ENCODE assay signal across 8 cellular contexts in genomic region chr1:109793486-109794318, GRCh38. TPM values are rescaled to one million over a fixed set of nuclear protein-coding genes. Genes with fewer than 3 reads are reported as not detected.
DNase-seq lines count a peak whose midpoint lies in the region; ATAC-seq, FAIRE-seq and TF ChIP-seq lines count a peak whose summit lies in the region.

No MANE protein-coding gene starts in this region.

- H3K4me3 ChIP-seq in prostate gland = no peak overlapping the region

- WGBS in prostate gland = 63% methylated on average over 11 of the region's 11 CpGs

- intact Hi-C loops in prostate gland (cut with DNase I) = loop anchor here (5.0 kb wide), 1 partner anchor 189 kb away; the partner anchor contains the start of gene AHCYL1

- no peak for TF ChIP-seq CTCF in prostate gland (IDR thresholded peaks at IDR 0.05)

- H3K9me3 Mint-ChIP-seq in activated T-cell treated with anti-CD3 and anti-CD28 coated beads, Interleukin-2, amount 50 U/mL, for 4 hours = no peaks in the 10 kb centered on the region

- DNase-seq in activated CD4-positive, CD25-positive, alpha-beta regulatory T cell (lab: John Stamatoyannopoulos, UW) = no peak
- DNase-seq in NCI-H345 treated with DMSO at 0.1 percent for 48 hours (lab: John Stamatoyannopoulos, UW; ENCODE audit: unreplicated experiment) (peak; percentile 20), glomerular endothelial cell (ENCODE audit: extremely low read depth, low read depth, low spot score) (peak; percentile 78), pulmonary artery endothelial cell (ENCODE audit: low read depth, low spot score) (peak; percentile 90), prostate gland (ENCODE audit: low spot score) (no peak), GM19239 (ENCODE audit: insufficient read length, low spot score) (no peak)
- no peak for DNase-seq in activated T-cell treated with anti-CD3 and anti-CD28 coated beads, Interleukin-2, amount 50 U/mL, for 4 hours

- no peak overlapping the region for H3K4me3 Mint-ChIP-seq in activated T-cell treated with anti-CD3 and anti-CD28 coated beads, Interleukin-2, amount 50 U/mL, for 4 hours

- ATAC-seq in activated CD4-positive, CD25-positive, alpha-beta regulatory T cell treated with anti-CD3 and anti-CD28 coated beads, Interleukin-2, amount 50 U/mL, for 24 hours = peak; percentile 40 to 52
- ATAC-seq in activated T-cell treated with anti-CD3 and anti-CD28 coated beads, Interleukin-2, amount 50 U/mL, for 4 hours = peak; percentile 47 to 53

- no peaks in the 10 kb centered on the region for H3K36me3 ChIP-seq in prostate gland

- H3K36me3 Mint-ChIP-seq in activated T-cell treated with anti-CD3 and anti-CD28 coated beads, Interleukin-2, amount 50 U/mL, for 4 hours (ENCODE audit: insufficient read depth) = no peaks in the 10 kb centered on the region

- H3K4me1 Mint-ChIP-seq in activated T-cell treated with anti-CD3 and anti-CD28 coated beads, Interleukin-2, amount 50 U/mL, for 4 hours (ENCODE audit: low read depth) = peaks cover 73% of the 10 kb centered on the region

- no peaks in the 10 kb centered on the region for H3K9me3 ChIP-seq in prostate gland

- no peak for FAIRE-seq in GM19239 (lab: Jason Lieb, UNC)

- no peaks in the 10 kb centered on the region for H3K27me3 ChIP-seq in prostate gland (replicated peaks; ENCODE audit: insufficient read depth)

- H3K4me1 ChIP-seq in prostate gland (replicated peaks) = no peaks in the 10 kb centered on the region

- no peak overlapping the region for H3K27ac ChIP-seq in prostate gland

- no peak for TF ChIP-seq POLR2A in prostate gland (IDR thresholded peaks at IDR 0.05)

- H3K27me3 Mint-ChIP-seq in activated T-cell treated with anti-CD3 and anti-CD28 coated beads, Interleukin-2, amount 50 U/mL, for 4 hours (ENCODE audit: low read depth) = no peaks in the 10 kb centered on the region

RNA-seq across cellular contexts. Expression of gene EPS8L3, which starts 30.0 kb away (rescaled TPM):
- not detected for total RNA-seq in activated T-cell treated with anti-CD3 and anti-CD28 coated beads, Interleukin-2, amount 50 U/mL, for 4 hours
- not detected in 2 replicates for total RNA-seq in glomerular endothelial cell
- total RNA-seq in pulmonary artery endothelial cell = 0.26 TPM in 1 of 2 replicates, not detected in the other
- under 1 TPM in 1 of 2 donors, not detected in 1; 0.34 TPM for total RNA-seq in prostate gland

RNA-seq across cellular contexts. Expression of gene GSTM3, which starts 52.9 kb away (rescaled TPM):
- total RNA-seq in activated T-cell treated with anti-CD3 and anti-CD28 coated beads, Interleukin-2, amount 50 U/mL, for 4 hours = 10 to 100 TPM; 11.5 to 21.6 (median 11.7) TPM
- total RNA-seq in glomerular endothelial cell (25.7 and 39.8 TPM in 2 replicates), pulmonary artery endothelial cell (25.0 and 57.0 TPM in 2 replicates), prostate gland (100 to 1,000 TPM; 103 to 383 TPM)

Comparison
In these comparisons a context has a peak if more than half of its experiments do, and no peak if none do; other contexts are left out.
1. DNase-seq: peak in NCI-H345 treated with DMSO at 0.1 percent for 48 hours (single experiment), glomerular endothelial cell (single experiment) and pulmonary artery endothelial cell (single experiment); none in activated CD4-positive, CD25-positive, alpha-beta regulatory T cell (0 of 4), activated T-cell treated with anti-CD3 and anti-CD28 coated beads, Interleukin-2, amount 50 U/mL, for 4 hours (single experiment), prostate gland (single experiment) and GM19239 (single experiment).